11 cellular contexts compared by ENCODE assay signal in genomic region chr14:101844219-101844618, GRCh38.
DNase-seq lines count a peak whose midpoint lies in the region; ATAC-seq and TF ChIP-seq lines count a peak whose summit lies in the region.
"Had no signal": no experiment of that assay in that cellular context is flagged by ENCODE, and none has a peak within 500 bp of the region (broad histone marks: within the 10 kb centered on the region; RNA-seq: fewer than 3 reads in every experiment).

No MANE protein-coding gene starts in this region.

- H3K9me3 ChIP-seq in psoas muscle: no peaks in the 10 kb centered on the region
- H3K9me3 ChIP-seq in ovary: no peaks in the 10 kb centered on the region

- TF ChIP-seq POLR2A in ovary (IDR thresholded peaks at IDR 0.05): no peak

- no peak for DNase-seq in activated T-cell treated with anti-CD3 and anti-CD28 coated beads, Interleukin-2, amount 50 U/mL, for 24 hours
- no peak for DNase-seq in activated T-cell treated with anti-CD3 and anti-CD28 coated beads, Interleukin-2, amount 50 U/mL, for 48 hours
- no peak for DNase-seq in psoas muscle
- DNase-seq in NCI-H1694 (lab: John Stamatoyannopoulos, UW): no peak
- no peak for DNase-seq in ovary
- DNase-seq: ACHN; activated CD8-positive, alpha-beta memory T cell treated with anti-CD3 and anti-CD28 coated beads, Interleukin-2, amount 50 U/mL, for 48 hours had no signal

- H3K4me1 ChIP-seq in psoas muscle: peaks cover 22% of the 10 kb centered on the region
- H3K4me1 ChIP-seq in ovary (ENCODE audit: insufficient read depth): peaks cover 3% of the 10 kb centered on the region

- H3K27ac ChIP-seq in psoas muscle (no peak overlapping the region), ovary (no peak overlapping the region)
- H3K27ac ChIP-seq: PC-9 had no signal

- peaks cover 94% of the 10 kb centered on the region for H3K4me1 Mint-ChIP-seq in activated T-cell treated with anti-CD3 and anti-CD28 coated beads, Interleukin-2, amount 50 U/mL, for 24 hours (ENCODE audit: low read depth)
- peaks cover 48% of the 10 kb centered on the region for H3K4me1 Mint-ChIP-seq in dendritic cell treated with granulocyte-macrophage colony-stimulating factor and Interleukin-4, amounts not matched to agents 40 ng/mL and 50 ng/mL, for 4 days (ENCODE audit: low read depth)

- intact Hi-C loops in dendritic cell treated with granulocyte-macrophage colony-stimulating factor and Interleukin-4, amounts not matched to agents 40 ng/mL and 50 ng/mL, for 4 days (cut with micrococcal nuclease): loop anchor here (5.0 kb wide), 1 partner anchor 33 kb away; no protein-coding TSS in a partner anchor
- intact Hi-C loops in psoas muscle (cut with DNase I): loop anchor here in 1 of 2 donors (5.0 kb wide), 2 partner anchors 72 to 137 kb away; no protein-coding TSS in a partner anchor
- intact Hi-C loops in ovary (cut with DNase I): loop anchor here in 1 of 4 donors (10.0 kb wide), 1 partner anchor 69 kb away; no protein-coding TSS in a partner anchor

- H3K36me3 ChIP-seq in psoas muscle (ENCODE audit: insufficient read depth in 1 of 2, low read depth in 1 of 2) (no peaks in the 10 kb centered on the region), ovary (no peaks in the 10 kb centered on the region)

- TF ChIP-seq EP300 in ovary (IDR thresholded peaks at IDR 0.05): no peak

- peaks cover 68% of the 10 kb centered on the region for H3K36me3 Mint-ChIP-seq in activated T-cell treated with anti-CD3 and anti-CD28 coated beads, Interleukin-2, amount 50 U/mL, for 24 hours (ENCODE audit: low read depth)
- peaks cover 64% of the 10 kb centered on the region for H3K36me3 Mint-ChIP-seq in dendritic cell treated with granulocyte-macrophage colony-stimulating factor and Interleukin-4, amounts not matched to agents 40 ng/mL and 50 ng/mL, for 4 days (ENCODE audit: low read depth)

- H3K27ac Mint-ChIP-seq in activated T-cell treated with anti-CD3 and anti-CD28 coated beads, Interleukin-2, amount 50 U/mL, for 24 hours: peak overlapping the region; percentile 92
- peak overlapping the region; percentile 52 for H3K27ac Mint-ChIP-seq in dendritic cell treated with granulocyte-macrophage colony-stimulating factor and Interleukin-4, amounts not matched to agents 40 ng/mL and 50 ng/mL, for 4 days

- no peak for TF ChIP-seq CTCF in psoas muscle (IDR thresholded peaks at IDR 0.05)
- TF ChIP-seq CTCF in ovary (IDR thresholded peaks at IDR 0.05): no peak

- H3K27me3 Mint-ChIP-seq in activated T-cell treated with anti-CD3 and anti-CD28 coated beads, Interleukin-2, amount 50 U/mL, for 24 hours: no peaks in the 10 kb centered on the region
- no peaks in the 10 kb centered on the region for H3K27me3 Mint-ChIP-seq in dendritic cell treated with granulocyte-macrophage colony-stimulating factor and Interleukin-4, amounts not matched to agents 40 ng/mL and 50 ng/mL, for 4 days

- H3K4me3 ChIP-seq in psoas muscle: no peak overlapping the region
- H3K4me3 ChIP-seq in ovary: no peak overlapping the region
- H3K4me3 ChIP-seq: PC-9 had no signal

- H3K4me3 Mint-ChIP-seq in activated T-cell treated with anti-CD3 and anti-CD28 coated beads, Interleukin-2, amount 50 U/mL, for 24 hours: no peak overlapping the region
- H3K4me3 Mint-ChIP-seq in dendritic cell treated with granulocyte-macrophage colony-stimulating factor and Interleukin-4, amounts not matched to agents 40 ng/mL and 50 ng/mL, for 4 days: no peak overlapping the region

- ATAC-seq in HG03175 (IDR thresholded peaks at IDR 0.05; ENCODE audit: unreplicated experiment): peak; percentile 42
- peak; percentile 11 to 44 (median 38) for ATAC-seq in psoas muscle
- no peak for ATAC-seq in GM21367 (IDR thresholded peaks at IDR 0.05; ENCODE audit: unreplicated experiment)

- H3K27me3 ChIP-seq in psoas muscle (ENCODE audit: insufficient read depth in 3 of 3, low read length in 2 of 3) (no peaks in the 10 kb centered on the region), ovary (no peaks in the 10 kb centered on the region)

- H3K9me3 Mint-ChIP-seq in activated T-cell treated with anti-CD3 and anti-CD28 coated beads, Interleukin-2, amount 50 U/mL, for 24 hours: no peaks in the 10 kb centered on the region
- no peaks in the 10 kb centered on the region for H3K9me3 Mint-ChIP-seq in dendritic cell treated with granulocyte-macrophage colony-stimulating factor and Interleukin-4, amounts not matched to agents 40 ng/mL and 50 ng/mL, for 4 days

- WGBS in psoas muscle, 3 donors: 66 to 81% (median 67%) methylated on average over 19 of the region's 19 CpGs
- WGBS in ovary, 3 donors: 88 to 90% (median 88%) methylated on average over 19 of the region's 19 CpGs
